In the genomic region with DNA sequence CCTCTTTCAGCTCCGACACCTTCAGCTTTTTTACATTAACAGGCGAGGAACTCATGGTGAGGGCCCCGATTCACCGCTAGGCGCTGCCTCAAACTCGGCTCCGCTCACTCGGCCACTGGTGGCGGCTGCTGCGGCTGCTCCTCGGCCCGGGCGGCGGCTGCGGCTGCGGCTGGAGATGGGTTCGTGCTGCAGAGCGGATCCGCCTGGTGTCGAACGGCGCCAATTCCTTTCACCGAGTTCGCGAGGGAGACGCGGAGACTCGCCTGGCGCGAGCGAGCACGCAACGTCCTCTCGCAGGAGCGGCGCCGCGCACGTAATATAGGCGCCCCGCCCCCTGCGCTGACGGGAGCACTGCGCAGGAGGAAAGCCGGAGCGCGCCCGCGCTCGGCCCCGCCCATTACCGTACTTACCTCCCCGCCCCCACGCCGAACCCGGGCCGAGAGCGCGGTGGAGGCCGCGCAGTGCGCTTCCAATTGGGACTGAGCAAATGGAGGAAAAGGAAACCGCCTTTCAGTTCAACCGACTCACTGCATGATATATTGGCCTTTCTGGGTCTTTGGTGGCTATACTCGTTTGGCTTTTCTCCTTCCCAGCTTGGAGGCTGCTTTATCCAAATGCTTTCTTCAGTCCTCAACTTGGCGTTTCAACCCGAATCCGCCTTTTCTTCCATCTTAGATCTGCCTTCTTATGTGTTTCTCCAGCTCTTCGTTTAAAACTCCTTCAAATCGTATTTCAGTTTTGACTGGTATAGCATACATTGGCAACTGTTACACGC, we compare ENCODE assay signal across 8 cellular contexts. TPM values are rescaled to one million over a fixed set of nuclear protein-coding genes. Genes with fewer than 3 reads are reported as not detected.
DNase-seq lines count a peak whose midpoint lies in the region; ATAC-seq, FAIRE-seq and TF ChIP-seq lines count a peak whose summit lies in the region.

A gene (minus strand): TSS at position 291 of the 775 bp plus-strand sequence. CDS start 236 bp downstream, at position 55.

- H3K27me3 ChIP-seq in body of pancreas = no peaks in the 10 kb centered on the region
- H3K27me3 ChIP-seq in sigmoid colon = no peaks in the 10 kb centered on the region

- TF ChIP-seq CTCF in body of pancreas (IDR thresholded peaks at IDR 0.05) (peak in 6 of 7 experiments; percentile 18 to 58 (median 44)), sigmoid colon (IDR thresholded peaks at IDR 0.05) (peak in 2 of 4 experiments; percentile 14 to 47)

- WGBS in body of pancreas, 2 donors = 0 to 1% methylated on average over 42 to 64 of the region's 71 CpGs
- WGBS in sigmoid colon, 2 donors = 1% methylated on average over 71 of the region's 71 CpGs

- intact Hi-C loops in body of pancreas (cut with DNase I) = no loop called here
- intact Hi-C loops in sigmoid colon (cut with DNase I) = loop anchor here (1.0 to 10.0 kb wide), 7 partner anchors 29 to 290 kb away; a partner anchor contains a TSS

- H3K9me3 ChIP-seq in body of pancreas (no peaks in the 10 kb centered on the region), sigmoid colon (no peaks in the 10 kb centered on the region)

- H3K27ac ChIP-seq in body of pancreas (peak within 1 kb of the TSS; percentile 97 to 100 (median 100)), sigmoid colon (peak within 1 kb of the TSS; percentile 99 to 100 (median 100))

- peak within 1 kb of the TSS; percentile 98 to 99 for H3K4me3 ChIP-seq in body of pancreas
- H3K4me3 ChIP-seq in sigmoid colon = peak within 1 kb of the TSS; percentile 92 to 99 (median 98)

- TF ChIP-seq POLR2A in body of pancreas (IDR thresholded peaks at IDR 0.05) (peak; percentile 98 to 99 (median 98)), sigmoid colon (IDR thresholded peaks at IDR 0.05) (peak; percentile 92 to 97)

- FAIRE-seq in A204.1 (lab: Jason Lieb, UNC) (peak; percentile 63), TTC549 (lab: Jason Lieb, UNC) (peak; percentile 95)

- peak; percentile 94 for DNase-seq in NCI-H2107 treated with DMSO at 0.1 percent for 48 hours (lab: John Stamatoyannopoulos, UW; ENCODE audit: unreplicated experiment)
- peak; percentile 97 to 99 (median 98) for DNase-seq in body of pancreas
- peak; percentile 68 for DNase-seq in iPS DF 19.7 (ENCODE audit: low read depth, low spot score)
- peak; percentile 99 for DNase-seq in sigmoid colon

- ATAC-seq in GM18520 (IDR thresholded peaks at IDR 0.05; ENCODE audit: unreplicated experiment) = peak; percentile 57
- ATAC-seq in HG03064 (IDR thresholded peaks at IDR 0.05; ENCODE audit: low read depth, unreplicated experiment) = peak; percentile 60
- ATAC-seq in body of pancreas = peak; percentile 85

- H3K4me1 ChIP-seq in body of pancreas (peaks cover 37% of the 10 kb centered on the region), sigmoid colon (peaks cover 0 to 41% (median 37%) of the 10 kb centered on the region in 4 donors)

- H3K36me3 ChIP-seq in body of pancreas (replicated peaks in 1 of 2; ENCODE audit: insufficient read depth in 1 of 2, low read depth in 2 of 2) (peaks cover 0 to 6% of the 10 kb centered on the region in 2 donors), sigmoid colon (peaks cover 0 to 17% (median 8%) of the 10 kb centered on the region in 4 donors)

- peak in 2 of 4 donors; percentile 69 to 82 for TF ChIP-seq EP300 in sigmoid colon (IDR thresholded peaks at IDR 0.05)

RNA-seq across cellular contexts. Expression of the gene that starts here (rescaled TPM):
- 100 to 1,000 TPM; 201 to 294 TPM for total RNA-seq in body of pancreas
- total RNA-seq in sigmoid colon = 100 to 1,000 TPM; 264 to 339 (median 282) TPM
- 100 to 1,000 TPM in 1 of 3 donors, 10 to 100 TPM in 2; 71.0 to 201 (median 82.3) TPM for polyA plus RNA-seq in sigmoid colon

Comparison
In these comparisons a context has a peak if more than half of its experiments do, and no peak if none do; other contexts are left out.
1. Peak in every context shown above with its lines: DNase-seq, ATAC-seq, H3K4me3 ChIP-seq and H3K27ac ChIP-seq.